Comparison of ENCODE assay signal across 31 cellular contexts in the genomic region with DNA sequence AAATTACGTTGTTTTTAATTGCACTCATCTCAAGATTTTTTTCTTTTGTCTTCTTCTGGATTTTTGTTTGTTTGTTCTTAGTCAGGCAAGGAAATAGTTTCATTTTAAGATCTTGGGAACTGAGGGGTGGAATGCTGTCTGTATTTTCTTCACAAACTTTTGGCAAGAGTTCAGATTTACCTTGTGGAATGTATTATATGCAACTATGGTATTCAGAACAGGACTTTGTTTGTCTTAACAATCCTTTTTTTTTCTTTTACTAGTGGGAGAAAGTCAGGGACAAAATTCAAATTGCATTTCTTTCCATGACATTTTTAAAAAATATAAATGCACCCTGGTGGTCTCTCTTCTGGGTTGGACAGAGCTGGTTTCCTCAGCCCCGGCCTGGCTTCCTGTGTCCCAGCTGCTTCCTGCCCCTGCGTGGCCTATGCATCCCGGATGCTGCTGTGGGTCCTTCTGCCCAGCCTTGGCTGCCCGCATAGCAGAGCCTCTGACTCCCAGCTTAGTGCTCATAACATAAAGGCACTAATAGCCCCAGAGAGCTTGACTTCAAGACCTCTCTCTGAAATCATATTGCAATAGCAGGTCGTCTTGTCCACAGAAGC.
DNase-seq lines count a peak whose midpoint lies in the region; ATAC-seq, FAIRE-seq and TF ChIP-seq lines count a peak whose summit lies in the region.
"Had no signal": no experiment of that assay in that cellular context is flagged by ENCODE, and none has a peak within 500 bp of the region (broad histone marks: within the 10 kb centered on the region; RNA-seq: fewer than 3 reads in every experiment).

No MANE protein-coding gene starts in this region.

- no peak for TF ChIP-seq POLR2A in spleen (IDR thresholded peaks at IDR 0.05)

- ATAC-seq in RWPE2 (ENCODE audit: low read depth) (peak; percentile 59; the same call in 2 of the 3 replicates), left lobe of liver (peak; percentile 31), GM19035 (IDR thresholded peaks at IDR 0.05; ENCODE audit: unreplicated experiment) (no peak)
- ATAC-seq: activated CD8-positive, alpha-beta T cell treated with anti-CD3 and anti-CD28 coated beads, Interleukin-2, amount 10 ng/mL, durations not matched to agents 7 days and 5 days; esophagus mucosa; foreskin keratinocyte; natural killer cell had no signal

- CTCF ChIA-PET in activated CD4-positive, alpha-beta memory T cell treated with anti-CD3 and anti-CD28 coated beads for 36 hours (lab: Charles Lee): no interaction called here

- POLR2A ChIA-PET in activated CD4-positive, alpha-beta memory T cell treated with anti-CD3 and anti-CD28 coated beads for 36 hours (lab: Charles Lee): no interaction called here

- no peak overlapping the region for H3K27ac Mint-ChIP-seq in activated CD4-positive, alpha-beta memory T cell treated with anti-CD3 and anti-CD28 coated beads for 36 hours
- H3K27ac Mint-ChIP-seq: activated CD8-positive, alpha-beta T cell treated with anti-CD3 and anti-CD28 coated beads, Interleukin-2, amount 10 ng/mL, durations not matched to agents 7 days and 5 days; activated naive CD8-positive, alpha-beta T cell; CD4-positive, CD25-positive, alpha-beta regulatory T cell; HFFc6; natural killer cell; T-helper 1 cell treated with Interleukin-12 subunit alpha and Interleukin-12 subunit beta and Interleukin-4 antibody, amounts not matched to agents 30 μg/mL and 1 μg/mL, for 36 hours had no signal

- no peak overlapping the region for H3K4me3 ChIP-seq in RWPE2 (ENCODE audit: severe bottlenecking)
- H3K4me3 ChIP-seq in bronchial epithelial cell (ENCODE audit: low read depth, low read length): no peak overlapping the region
- H3K4me3 ChIP-seq in spleen: no peak overlapping the region
- H3K4me3 ChIP-seq: ascending aorta, upper lobe of left lung had no signal

- no peaks in the 10 kb centered on the region for H3K27me3 ChIP-seq in RWPE2 (ENCODE audit: insufficient read depth, poor library complexity, severe bottlenecking)
- H3K27me3 ChIP-seq in bronchial epithelial cell (ENCODE audit: control insufficient read depth, insufficient read depth, low read length): no peaks in the 10 kb centered on the region
- no peaks in the 10 kb centered on the region for H3K27me3 ChIP-seq in spleen (replicated peaks in 1 of 7)
- H3K27me3 ChIP-seq: ascending aorta, foreskin keratinocyte, upper lobe of left lung had no signal

- H3K9me3 Mint-ChIP-seq in activated CD4-positive, alpha-beta memory T cell treated with anti-CD3 and anti-CD28 coated beads for 36 hours: no peaks in the 10 kb centered on the region
- H3K9me3 Mint-ChIP-seq: natural killer cell; T-helper 1 cell treated with Interleukin-12 subunit alpha and Interleukin-12 subunit beta and Interleukin-4 antibody, amounts not matched to agents 30 μg/mL and 1 μg/mL, for 36 hours had no signal

- TF ChIP-seq CTCF in RWPE2 (IDR thresholded peaks at IDR 0.05; ENCODE audit: poor library complexity, severe bottlenecking): no peak
- TF ChIP-seq CTCF in bronchial epithelial cell (IDR thresholded peaks at IDR 0.05; ENCODE audit: insufficient read depth, low read length, severe bottlenecking): no peak
- TF ChIP-seq CTCF in spleen (IDR thresholded peaks at IDR 0.05 in 8 of 11, conservative IDR thresholded peaks at IDR 0.05 in 3 of 11): no peak

- intact Hi-C loops in spleen (cut with DNase I; ENCODE audit: low total_unique reads): no loop called here
- intact Hi-C loops in activated CD4-positive, alpha-beta memory T cell treated with anti-CD3 and anti-CD28 coated beads for 36 hours (cut with micrococcal nuclease): no loop called here

- H3K36me3 Mint-ChIP-seq in activated CD4-positive, alpha-beta memory T cell treated with anti-CD3 and anti-CD28 coated beads for 36 hours: no peaks in the 10 kb centered on the region
- H3K36me3 Mint-ChIP-seq: activated naive CD8-positive, alpha-beta T cell; CD4-positive, CD25-positive, alpha-beta regulatory T cell; natural killer cell had no signal

- H3K27me3 Mint-ChIP-seq in activated CD4-positive, alpha-beta memory T cell treated with anti-CD3 and anti-CD28 coated beads for 36 hours: peaks cover 17% of the 10 kb centered on the region

- H3K4me1 ChIP-seq in RWPE2 (ENCODE audit: insufficient read depth, poor library complexity, severe bottlenecking) (peaks cover 4% of the 10 kb centered on the region), spleen (peaks cover 0 to 5% (median 0%) of the 10 kb centered on the region in 6 donors)
- H3K4me1 ChIP-seq: ascending aorta, foreskin keratinocyte, parathyroid adenoma had no signal

- DNase-seq in RWPE2 (ENCODE audit: low spot score) (no peak), bronchial epithelial cell (ENCODE audit: low read depth) (peak; percentile 7), left lobe of liver (ENCODE audit: low spot score) (no peak), spleen (peak; percentile 84), activated gamma-delta T cell (lab: John Stamatoyannopoulos, UW) (no peak)
- DNase-seq in activated CD4-positive, alpha-beta memory T cell treated with anti-CD3 and anti-CD28 coated beads for 36 hours: no peak
- DNase-seq: activated CD4-positive, alpha-beta T cell treated with anti-CD3 and anti-CD28 coated beads for 1 hour; activated CD8-positive, alpha-beta T cell treated with anti-CD3 and anti-CD28 coated beads, Interleukin-2, amount 10 ng/mL, durations not matched to agents 7 days and 5 days; CD4-positive, CD25-positive, alpha-beta regulatory T cell; effector CD8-positive, alpha-beta T cell; EL; GOT3; HFFc6; natural killer cell; NCI-H1417 treated with DMSO at 0.1 percent for 48 hours; NCI-H2107; NCI-H82; right cardiac atrium; RPMI8226; SK-N-SH; stimulated activated CD4-positive, alpha-beta T cell treated with anti-CD3 and anti-CD28 coated beads, Interleukin-12 subunit alpha, Interleukin-12 subunit beta, amount 100 ng/mL, for 4 hours; stimulated activated CD4-positive, alpha-beta T cell treated with anti-CD3 and anti-CD28 coated beads, Interleukin-4, amount 100 ng/mL, for 1 hour; upper lobe of left lung had no signal

- no peak overlapping the region for H3K4me3 Mint-ChIP-seq in activated CD4-positive, alpha-beta memory T cell treated with anti-CD3 and anti-CD28 coated beads for 36 hours
- H3K4me3 Mint-ChIP-seq: activated CD8-positive, alpha-beta T cell treated with anti-CD3 and anti-CD28 coated beads, Interleukin-2, amount 10 ng/mL, durations not matched to agents 7 days and 5 days; activated naive CD8-positive, alpha-beta T cell; CD4-positive, CD25-positive, alpha-beta regulatory T cell; HFFc6; natural killer cell; T-helper 1 cell treated with Interleukin-12 subunit alpha and Interleukin-12 subunit beta and Interleukin-4 antibody, amounts not matched to agents 30 μg/mL and 1 μg/mL, for 36 hours had no signal

- WGBS in spleen, 5 donors: 30 to 35% (median 32%) methylated on average over 6 of the region's 6 CpGs

- H3K36me3 ChIP-seq in RWPE2 (ENCODE audit: low read depth) (no peaks in the 10 kb centered on the region), bronchial epithelial cell (ENCODE audit: control insufficient read depth, insufficient read depth, low read length) (no peaks in the 10 kb centered on the region), spleen (no peaks in the 10 kb centered on the region)
- H3K36me3 ChIP-seq: ascending aorta, upper lobe of left lung had no signal

- H3K9me3 ChIP-seq in RWPE2 (ENCODE audit: severe bottlenecking) (no peaks in the 10 kb centered on the region), spleen (no peaks in the 10 kb centered on the region)
- H3K9me3 ChIP-seq: ascending aorta, SK-N-SH, upper lobe of left lung had no signal

- H3K27ac ChIP-seq in RWPE2 (ENCODE audit: poor library complexity, severe bottlenecking) (no peak overlapping the region), spleen (peak overlapping the region in 4 of 8 donors; percentile 14 to 42 (median 24))
- H3K27ac ChIP-seq: ascending aorta, foreskin keratinocyte, parathyroid adenoma, upper lobe of left lung had no signal

- H3K4me1 Mint-ChIP-seq in activated CD4-positive, alpha-beta memory T cell treated with anti-CD3 and anti-CD28 coated beads for 36 hours (ENCODE audit: low read depth): no peaks in the 10 kb centered on the region
- H3K4me1 Mint-ChIP-seq: CD4-positive, CD25-positive, alpha-beta regulatory T cell had no signal

- no peak for FAIRE-seq in bronchial epithelial cell (lab: Jason Lieb, UNC)
- FAIRE-seq: GM12891 had no signal

Comparison
In these comparisons a context has a peak if more than half of its experiments do, and no peak if none do; other contexts are left out.
1. DNase-seq: peak in bronchial epithelial cell (single experiment) and spleen (single experiment); none in RWPE2 (single experiment), left lobe of liver (single experiment), activated CD4-positive, alpha-beta memory T cell treated with anti-CD3 and anti-CD28 coated beads for 36 hours (single experiment) and activated gamma-delta T cell (single experiment).